ENCODE assay signal across 23 cellular contexts in the genomic region with DNA sequence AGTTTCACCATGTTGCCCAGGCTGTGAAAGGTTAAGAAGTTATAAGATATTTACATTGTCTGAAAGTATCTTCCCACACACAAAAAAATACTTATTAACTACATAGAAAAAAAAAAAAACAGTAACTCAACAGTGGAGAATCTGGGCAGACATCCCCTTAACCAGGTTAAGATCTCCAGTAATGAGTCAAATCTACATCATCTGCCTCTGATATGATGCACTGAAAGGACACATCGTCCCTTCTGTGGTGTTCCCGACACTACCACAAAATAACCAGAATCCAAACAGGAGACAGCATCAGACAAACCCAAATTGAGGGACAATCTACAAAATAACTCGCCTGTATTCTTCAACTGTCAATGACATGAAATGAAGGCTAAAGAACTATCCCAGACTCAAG. TPM values are rescaled to one million over a fixed set of nuclear protein-coding genes. Genes with fewer than 3 reads are reported as not detected.
DNase-seq lines count a peak whose midpoint lies in the region; ATAC-seq, FAIRE-seq and TF ChIP-seq lines count a peak whose summit lies in the region.
"Had no signal": no experiment of that assay in that cellular context is flagged by ENCODE, and none has a peak within 500 bp of the region (broad histone marks: within the 10 kb centered on the region; RNA-seq: fewer than 3 reads in every experiment).

No MANE protein-coding gene starts in this region.

- no peaks in the 10 kb centered on the region for H3K36me3 Mint-ChIP-seq in astrocyte (ENCODE audit: low read depth, unreplicated experiment)
- H3K36me3 Mint-ChIP-seq in glutamatergic neuron (ENCODE audit: unreplicated experiment), result no peaks in the 10 kb centered on the region

- no peak for FAIRE-seq in astrocyte (lab: Jason Lieb, UNC)
- FAIRE-seq: HTR-8/SVneo had no signal

- H3K27me3 Mint-ChIP-seq in astrocyte (ENCODE audit: low read depth, unreplicated experiment) (no peaks in the 10 kb centered on the region), glutamatergic neuron (ENCODE audit: unreplicated experiment) (no peaks in the 10 kb centered on the region)

- H3K4me3 Mint-ChIP-seq in astrocyte (ENCODE audit: unreplicated experiment) (no peak overlapping the region), glutamatergic neuron (ENCODE audit: unreplicated experiment) (no peak overlapping the region)
- H3K4me3 Mint-ChIP-seq: IgD-negative memory B cell had no signal

- no peaks in the 10 kb centered on the region for H3K9me3 ChIP-seq in GM23248 (ENCODE audit: low read depth)
- no peaks in the 10 kb centered on the region for H3K9me3 ChIP-seq in astrocyte (ENCODE audit: insufficient read depth, low read depth, low read length)
- H3K9me3 ChIP-seq in esophagus muscularis mucosa, result no peaks in the 10 kb centered on the region
- H3K9me3 ChIP-seq: HAP-1, SJCRH30 had no signal

- no peak overlapping the region for H3K9ac ChIP-seq in GM23248
- H3K9ac ChIP-seq in astrocyte (ENCODE audit: low read length), result no peak overlapping the region

- no peak for TF ChIP-seq CTCF in astrocyte (IDR thresholded peaks at IDR 0.05; ENCODE audit: insufficient read depth, low read depth, low read length)
- TF ChIP-seq CTCF in glutamatergic neuron (IDR thresholded peaks at IDR 0.05; ENCODE audit: partially characterized antibody, unreplicated experiment), result no peak
- no peak for TF ChIP-seq CTCF in esophagus muscularis mucosa (IDR thresholded peaks at IDR 0.05)

- no peak overlapping the region for H3K4me3 ChIP-seq in GM23248
- no peak overlapping the region for H3K4me3 ChIP-seq in astrocyte (ENCODE audit: insufficient read depth, low read depth, low read length)
- H3K4me3 ChIP-seq in esophagus muscularis mucosa, result no peak overlapping the region
- H3K4me3 ChIP-seq: HAP-1, SJCRH30 had no signal

- TF ChIP-seq POLR2A in esophagus muscularis mucosa (IDR thresholded peaks at IDR 0.05; ENCODE audit: low read depth), result no peak

- H3K4me1 Mint-ChIP-seq in astrocyte (ENCODE audit: low read depth, unreplicated experiment) (peaks cover 7% of the 10 kb centered on the region), glutamatergic neuron (ENCODE audit: low read depth, unreplicated experiment) (peaks cover 16% of the 10 kb centered on the region)

- H2AFZ ChIP-seq in GM23248 (no peak overlapping the region), astrocyte (ENCODE audit: low read depth, low read length) (no peak overlapping the region)

- DNase-seq in GM23248 (peak; percentile 60), astrocyte (ENCODE audit: low read depth) (peak; percentile 14), glomerular visceral epithelial cell (ENCODE audit: extremely low spot score) (peak; percentile 40), glutamatergic neuron (no peak), RKO (ENCODE audit: low spot score) (no peak), esophagus muscularis mucosa (ENCODE audit: extremely low spot score) (no peak)
- DNase-seq: AML-193, DMS79 treated with DMSO at 0.1 percent for 48 hours, GDM1, Karpas-422, MM.1S, NCI-H1092 treated with DMSO at 0.1 percent for 48 hours, NCI-H146, NCI-H2029 treated with DMSO at 0.1 percent for 48 hours, NCI-H2171, NCI-H526, PC-3, SJCRH30 had no signal

- intact Hi-C loops in esophagus muscularis mucosa (cut with DNase I), result no loop called here

- WGBS in GM23248 (ENCODE audit: low coverage in 1 of 2, low lambda C conversion rate in 2 of 2, missing lambda C conversion rate in 2 of 2), 2 experiments, result 34 to 38% methylated on average over 3 of the region's 3 CpGs
- WGBS in esophagus muscularis mucosa, result 87% methylated on average over 3 of the region's 3 CpGs

- H3K27me3 ChIP-seq in GM23248 (replicated peaks; ENCODE audit: insufficient read depth) (no peaks in the 10 kb centered on the region), astrocyte (ENCODE audit: insufficient read depth, low read length) (no peaks in the 10 kb centered on the region), esophagus muscularis mucosa (no peaks in the 10 kb centered on the region)
- H3K27me3 ChIP-seq: SJCRH30 had no signal

- H3K27ac ChIP-seq in GM23248 (0 out of 2 replicates have a peak overlapping the region, but pooled peaks have one; percentile 11), astrocyte (ENCODE audit: low read depth, low read length) (no peak overlapping the region), esophagus muscularis mucosa (replicated peaks in 1 of 4) (no peak overlapping the region)
- H3K27ac ChIP-seq: C4-2B, SJCRH30 had no signal

- H3K36me3 ChIP-seq in GM23248 (ENCODE audit: low read depth) (no peaks in the 10 kb centered on the region), astrocyte (ENCODE audit: insufficient read depth, low read length) (no peaks in the 10 kb centered on the region), esophagus muscularis mucosa (no peaks in the 10 kb centered on the region)
- H3K36me3 ChIP-seq: SJCRH30 had no signal

- H3F3A ChIP-seq in GM23248 (ENCODE audit: insufficient read depth), result peaks cover 35% of the 10 kb centered on the region

- in situ Hi-C loops in GM23248 (cut with MboI), result no loop called here

- H3K4me1 ChIP-seq in GM23248 (ENCODE audit: insufficient read depth) (peaks cover 34% of the 10 kb centered on the region), astrocyte (ENCODE audit: insufficient read depth, low read length) (peaks cover 14% of the 10 kb centered on the region), esophagus muscularis mucosa (peaks cover 15 to 19% (median 18%) of the 10 kb centered on the region in 4 donors)
- H3K4me1 ChIP-seq: SJCRH30 had no signal

- no peak overlapping the region for H3K4me2 ChIP-seq in GM23248 (ENCODE audit: unreplicated experiment)
- no peak overlapping the region for H3K4me2 ChIP-seq in astrocyte (ENCODE audit: low read length)

- TF ChIP-seq EP300 in esophagus muscularis mucosa (IDR thresholded peaks at IDR 0.05), result no peak

- ATAC-seq in HG03095 (IDR thresholded peaks at IDR 0.05; ENCODE audit: unreplicated experiment), result no peak
- ATAC-seq: PC-3 had no signal

- H4K20me1 ChIP-seq in GM23248 (ENCODE audit: insufficient read depth) (no peaks in the 10 kb centered on the region), astrocyte (ENCODE audit: insufficient read depth, low read length) (peaks cover 4% of the 10 kb centered on the region)

- H3K79me2 ChIP-seq in GM23248 (ENCODE audit: insufficient read depth), result peaks cover 40% of the 10 kb centered on the region
- H3K79me2 ChIP-seq in astrocyte (ENCODE audit: insufficient read depth, low read length), result no peaks in the 10 kb centered on the region

- H3K27ac Mint-ChIP-seq in astrocyte (ENCODE audit: unreplicated experiment) (no peak overlapping the region), glutamatergic neuron (ENCODE audit: unreplicated experiment) (no peak overlapping the region)
- H3K27ac Mint-ChIP-seq: IgD-negative memory B cell had no signal

- H3K9me2 ChIP-seq in GM23248 (ENCODE audit: insufficient read depth), result no peaks in the 10 kb centered on the region

- H3K9me3 Mint-ChIP-seq in astrocyte (ENCODE audit: unreplicated experiment) (no peaks in the 10 kb centered on the region), glutamatergic neuron (ENCODE audit: unreplicated experiment) (no peaks in the 10 kb centered on the region)
- H3K9me3 Mint-ChIP-seq: IgD-negative memory B cell had no signal

RNA-seq across cellular contexts. Expression of gene CMTM4, which starts 40.0 kb away (rescaled TPM):
- total RNA-seq in GM23248 (2014; rRNA removed; shearing (Covaris generic)), result 19.5 and 21.1 TPM in 2 replicates
- 3.2 and 3.5 TPM in 2 replicates for polyA plus RNA-seq in GM23248 (2016; fragmentation: Nextera tagmentation; extraction: Ambion mirVana)
- 20.2 and 20.9 TPM in 2 replicates for total RNA-seq in astrocyte
- 8.2 TPM for total RNA-seq in glutamatergic neuron (ENCODE audit: unreplicated experiment)
- 10 to 100 TPM in 3 of 4 donors, 1 to 10 TPM in 1; 9.8 to 19.8 (median 15.0) TPM for total RNA-seq in esophagus muscularis mucosa

RNA-seq across cellular contexts. Expression of gene CMTM3, which starts 52.0 kb away (rescaled TPM):
- 21.9 and 32.6 TPM in 2 replicates for total RNA-seq in GM23248 (2014; rRNA removed; shearing (Covaris generic))
- 43.9 and 47.0 TPM in 2 replicates for polyA plus RNA-seq in GM23248 (2016; fragmentation: Nextera tagmentation; extraction: Ambion mirVana)
- total RNA-seq in astrocyte (62.0 and 62.4 TPM in 2 replicates), glutamatergic neuron (ENCODE audit: unreplicated experiment) (45.8 TPM), esophagus muscularis mucosa (10 to 100 TPM; 13.7 to 24.5 (median 17.3) TPM)

Comparison
In these comparisons a context has a peak if more than half of its experiments do, and no peak if none do; other contexts are left out.
1. DNase-seq: peak in GM23248 (single experiment), astrocyte (single experiment) and glomerular visceral epithelial cell (single experiment); none in glutamatergic neuron (single experiment), RKO (single experiment) and esophagus muscularis mucosa (single experiment).